Comparison of ENCODE assay signal across 1 cellular context in the genomic region with DNA sequence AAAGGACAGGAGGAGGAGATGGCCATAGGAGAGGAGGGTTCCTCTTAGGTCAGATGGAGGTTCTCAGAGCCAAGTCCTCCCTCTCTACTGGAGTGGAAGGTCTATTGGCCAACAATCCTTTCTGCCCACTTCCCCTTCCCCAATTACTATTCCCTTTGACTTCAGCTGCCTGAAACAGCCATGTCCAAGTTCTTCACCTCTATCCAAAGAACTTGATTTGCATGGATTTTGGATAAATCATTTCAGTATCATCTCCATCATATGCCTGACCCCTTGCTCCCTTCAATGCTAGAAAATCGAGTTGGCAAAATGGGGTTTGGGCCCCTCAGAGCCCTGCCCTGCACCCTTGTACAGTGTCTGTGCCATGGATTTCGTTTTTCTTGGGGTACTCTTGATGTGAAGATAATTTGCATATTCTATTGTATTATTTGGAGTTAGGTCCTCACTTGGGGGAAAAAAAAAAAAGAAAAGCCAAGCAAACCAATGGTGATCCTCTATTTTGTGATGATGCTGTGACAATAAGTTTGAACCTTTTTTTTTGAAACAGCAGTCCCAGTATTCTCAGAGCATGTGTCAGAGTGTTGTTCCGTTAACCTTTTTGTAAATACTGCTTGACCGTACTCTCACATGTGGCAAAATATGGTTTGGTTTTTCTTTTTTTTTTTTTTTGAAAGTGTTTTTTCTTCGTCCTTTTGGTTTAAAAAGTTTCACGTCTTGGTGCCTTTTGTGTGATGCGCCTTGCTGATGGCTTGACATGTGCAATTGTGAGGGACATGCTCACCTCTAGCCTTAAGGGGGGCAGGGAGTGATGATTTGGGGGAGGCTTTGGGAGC.
A peak's percentile ranks its signal among the peaks of the same experiment; 100 is the strongest.
TF ChIP-seq lines count a peak whose summit lies in the region.

No MANE protein-coding gene starts in this region.

TF ChIP-seq in A549, 52 proteins besides CTCF, POLR2A, EP300 and RAD21 (continued from another document):
- TF ChIP-seq, protein P1, sequence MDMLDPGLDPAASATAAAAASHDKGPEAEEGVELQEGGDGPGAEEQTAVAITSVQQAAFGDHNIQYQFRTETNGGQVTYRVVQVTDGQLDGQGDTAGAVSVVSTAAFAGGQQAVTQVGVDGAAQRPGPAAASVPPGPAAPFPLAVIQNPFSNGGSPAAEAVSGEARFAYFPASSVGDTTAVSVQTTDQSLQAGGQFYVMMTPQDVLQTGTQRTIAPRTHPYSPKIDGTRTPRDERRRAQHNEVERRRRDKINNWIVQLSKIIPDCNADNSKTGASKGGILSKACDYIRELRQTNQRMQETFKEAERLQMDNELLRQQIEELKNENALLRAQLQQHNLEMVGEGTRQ (IDR thresholded peaks at IDR 0.05) = peak; percentile 2; the same call in 1 of the 2 replicates
- TF ChIP-seq HMGXB4 (CRISPR knock-in tag; IDR thresholded peaks at IDR 0.05; ENCODE audit: borderline replicate concordance) = no peak
- TF ChIP-seq TP53 (CRISPR knock-in tag; IDR thresholded peaks at IDR 0.05) = peak; percentile 88
- no peak for TF ChIP-seq CEBPB (IDR thresholded peaks at IDR 0.05)
- no peak for TF ChIP-seq ZNF302 (CRISPR knock-in tag; IDR thresholded peaks at IDR 0.05)
- no peak for TF ChIP-seq ZC3H11A (IDR thresholded peaks at IDR 0.05)
- TF ChIP-seq ESRRA (IDR thresholded peaks at IDR 0.05; ENCODE audit: borderline replicate concordance, low read length) = no peak
- TF ChIP-seq FOSB (CRISPR knock-in tag; IDR thresholded peaks at IDR 0.05) = peak; percentile 2; the same call in 1 of the 2 replicates
- TF ChIP-seq, protein P2, sequence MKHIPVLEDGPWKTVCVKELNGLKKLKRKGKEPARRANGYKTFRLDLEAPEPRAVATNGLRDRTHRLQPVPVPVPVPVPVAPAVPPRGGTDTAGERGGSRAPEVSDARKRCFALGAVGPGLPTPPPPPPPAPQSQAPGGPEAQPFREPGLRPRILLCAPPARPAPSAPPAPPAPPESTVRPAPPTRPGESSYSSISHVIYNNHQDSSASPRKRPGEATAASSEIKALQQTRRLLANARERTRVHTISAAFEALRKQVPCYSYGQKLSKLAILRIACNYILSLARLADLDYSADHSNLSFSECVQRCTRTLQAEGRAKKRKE (CRISPR knock-in tag; IDR thresholded peaks at IDR 0.05; ENCODE audit: low read depth) = 0 out of 2 replicates have a peak, but pooled peaks have one; percentile 15
- no peak; the same call in 1 of the 2 replicates for TF ChIP-seq REST (IDR thresholded peaks at IDR 0.05)
- no peak for TF ChIP-seq KDM1A (IDR thresholded peaks at IDR 0.05; ENCODE audit: low read depth)
- no peak for TF ChIP-seq CHD4 (IDR thresholded peaks at IDR 0.05; ENCODE audit: borderline replicate concordance)
- peak; percentile 93 for TF ChIP-seq TFCP2L1 (CRISPR knock-in tag; IDR thresholded peaks at IDR 0.05)
TF ChIP-seq in A549: peak in this region for 8.
